ENCODE assay signal across 8 cellular contexts in genomic region chr3:111859061-111859973, GRCh38. TPM values are rescaled to one million over a fixed set of nuclear protein-coding genes. Genes with fewer than 3 reads are reported as not detected.
DNase-seq lines count a peak whose midpoint lies in the region; ATAC-seq and TF ChIP-seq lines count a peak whose summit lies in the region.

PHLDB2 (plus strand) TSS chr3:111859265; CDS start chr3:111884078, 24,813 bp downstream.

- H3K4me1 ChIP-seq in CD4-positive, CD25-positive, alpha-beta regulatory T cell (ENCODE audit: control insufficient read depth, insufficient read depth, low read length, poor library complexity, severe bottlenecking), result peaks cover 17% of the 10 kb centered on the region
- H3K4me1 ChIP-seq in GM23248 (ENCODE audit: insufficient read depth), result peaks cover 34% of the 10 kb centered on the region

- peaks cover 3% of the 10 kb centered on the region for H3K27me3 ChIP-seq in CD4-positive, CD25-positive, alpha-beta regulatory T cell (ENCODE audit: control insufficient read depth, insufficient read depth, low read length)
- no peaks in the 10 kb centered on the region for H3K27me3 ChIP-seq in GM23248 (replicated peaks; ENCODE audit: insufficient read depth)

- H3K4me3 Mint-ChIP-seq in CD4-positive, CD25-positive, alpha-beta regulatory T cell, result peak within 1 kb of the TSS; percentile 89 to 99 (median 94)
- peak within 1 kb of the TSS; percentile 92 for H3K4me3 Mint-ChIP-seq in activated CD8-positive, alpha-beta T cell treated with anti-CD3 and anti-CD28 coated beads for 36 hours
- H3K4me3 Mint-ChIP-seq in memory B cell, result peak within 1 kb of the TSS; percentile 92

- H3K9me3 Mint-ChIP-seq in CD4-positive, CD25-positive, alpha-beta regulatory T cell, result peaks cover 0 to 2% (median 0%) of the 10 kb centered on the region in 7 donors
- no peaks in the 10 kb centered on the region for H3K9me3 Mint-ChIP-seq in activated CD8-positive, alpha-beta T cell treated with anti-CD3 and anti-CD28 coated beads for 36 hours
- no peaks in the 10 kb centered on the region for H3K9me3 Mint-ChIP-seq in memory B cell

- H3K9ac ChIP-seq in GM23248, result peak within 1 kb of the TSS; percentile 97

- H3K4me3 ChIP-seq in CD4-positive, CD25-positive, alpha-beta regulatory T cell (ENCODE audit: low read depth, low read length), result peak within 1 kb of the TSS; percentile 90
- H3K4me3 ChIP-seq in GM23248, result peak within 1 kb of the TSS; percentile 81

- H3K27me3 Mint-ChIP-seq in CD4-positive, CD25-positive, alpha-beta regulatory T cell, result peaks cover 63% of the 10 kb centered on the region
- peaks cover 22% of the 10 kb centered on the region for H3K27me3 Mint-ChIP-seq in activated CD8-positive, alpha-beta T cell treated with anti-CD3 and anti-CD28 coated beads for 36 hours
- peaks cover 14% of the 10 kb centered on the region for H3K27me3 Mint-ChIP-seq in memory B cell

- in situ Hi-C loops in GM23248 (cut with MboI), result no loop called here

- H3F3A ChIP-seq in GM23248 (ENCODE audit: insufficient read depth), result peaks cover 36% of the 10 kb centered on the region

- peak within 1 kb of the TSS; percentile 66 for H3K27ac ChIP-seq in CD4-positive, CD25-positive, alpha-beta regulatory T cell (ENCODE audit: insufficient read depth, low read length, poor library complexity, severe bottlenecking)
- peak within 1 kb of the TSS; percentile 95 for H3K27ac ChIP-seq in GM23248

- POLR2A ChIA-PET in activated CD8-positive, alpha-beta T cell treated with anti-CD3 and anti-CD28 coated beads for 36 hours (lab: Charles Lee), result interaction anchor here (0.6 to 1.2 kb wide), 4 partner anchors 10 to 1431 kb away, joined by 3 read pairs; no protein-coding TSS in a partner anchor

- H2AFZ ChIP-seq in GM23248, result peak within 1 kb of the TSS; percentile 64

- peak within 1 kb of the TSS; percentile 87 for H3K4me2 ChIP-seq in GM23248 (ENCODE audit: unreplicated experiment)

- peaks cover 38% of the 10 kb centered on the region for H3K79me2 ChIP-seq in GM23248 (ENCODE audit: insufficient read depth)

- no peaks in the 10 kb centered on the region for H3K9me2 ChIP-seq in GM23248 (ENCODE audit: insufficient read depth)

- CTCF ChIA-PET in activated CD8-positive, alpha-beta T cell treated with anti-CD3 and anti-CD28 coated beads for 36 hours (lab: Charles Lee), result interaction anchor here (0.7 to 3.6 kb wide), 23 partner anchors 10 to 189 kb away, joined by 3 to 58 read pairs (median 4); partner anchors contain the start of gene ABHD10

- 1% methylated on average over 54 to 60 of the region's 78 CpGs for WGBS in GM23248 (ENCODE audit: low coverage in 1 of 2, low lambda C conversion rate in 2 of 2, missing lambda C conversion rate in 2 of 2), 2 experiments

- peak; percentile 35 to 55 (median 40) for DNase-seq in CD4-positive, CD25-positive, alpha-beta regulatory T cell
- DNase-seq in GM23248, result peak; percentile 91
- DNase-seq in NCI-H2196 treated with DMSO at 0.1 percent for 48 hours (lab: John Stamatoyannopoulos, UW; ENCODE audit: unreplicated experiment), result peak; percentile 21
- DNase-seq in activated CD8-positive, alpha-beta T cell treated with anti-CD3 and anti-CD28 coated beads for 36 hours, result peak; percentile 79
- peak; percentile 94 for DNase-seq in ecto neural progenitor cell (ENCODE audit: low spot score)
- peak; percentile 30 to 46 for DNase-seq in memory B cell (ENCODE audit: low spot score in 2 of 2)
- DNase-seq in stimulated activated CD8-positive, alpha-beta memory T cell treated with anti-CD3 and anti-CD28 coated beads, Interleukin-15, amount 100 ng/mL, for 4 hours (ENCODE audit: low read depth in 2 of 2), result peak; percentile 36 to 59
- DNase-seq in NOMO-1 treated with dmso at 0.1 percent for 144 hours (lab: John Stamatoyannopoulos, UW; ENCODE audit: unreplicated experiment), result no peak

- H3K4me1 Mint-ChIP-seq in CD4-positive, CD25-positive, alpha-beta regulatory T cell, result peaks cover 10 to 37% (median 13%) of the 10 kb centered on the region in 4 donors
- peaks cover 7% of the 10 kb centered on the region for H3K4me1 Mint-ChIP-seq in activated CD8-positive, alpha-beta T cell treated with anti-CD3 and anti-CD28 coated beads for 36 hours (ENCODE audit: low read depth)
- peaks cover 4% of the 10 kb centered on the region for H3K4me1 Mint-ChIP-seq in memory B cell

- no peaks in the 10 kb centered on the region for H3K36me3 ChIP-seq in CD4-positive, CD25-positive, alpha-beta regulatory T cell (ENCODE audit: control insufficient read depth, insufficient read depth, low read length)
- no peaks in the 10 kb centered on the region for H3K36me3 ChIP-seq in GM23248 (ENCODE audit: low read depth)

- H3K36me3 Mint-ChIP-seq in CD4-positive, CD25-positive, alpha-beta regulatory T cell, result no peaks in the 10 kb centered on the region
- no peaks in the 10 kb centered on the region for H3K36me3 Mint-ChIP-seq in activated CD8-positive, alpha-beta T cell treated with anti-CD3 and anti-CD28 coated beads for 36 hours (ENCODE audit: low read depth)
- H3K36me3 Mint-ChIP-seq in memory B cell, result peaks cover 2% of the 10 kb centered on the region

- H3K27ac Mint-ChIP-seq in CD4-positive, CD25-positive, alpha-beta regulatory T cell, result peak within 1 kb of the TSS in 2 of 3 donors; percentile 87 to 88
- H3K27ac Mint-ChIP-seq in activated CD8-positive, alpha-beta T cell treated with anti-CD3 and anti-CD28 coated beads for 36 hours, result peak within 1 kb of the TSS; percentile 57
- H3K27ac Mint-ChIP-seq in memory B cell, result peak within 1 kb of the TSS; percentile 78

- intact Hi-C loops in activated CD8-positive, alpha-beta T cell treated with anti-CD3 and anti-CD28 coated beads for 36 hours (cut with micrococcal nuclease), result no loop called here

- no peaks in the 10 kb centered on the region for H3K9me3 ChIP-seq in CD4-positive, CD25-positive, alpha-beta regulatory T cell (ENCODE audit: control insufficient read depth in 2 of 2, low read length in 2 of 2)
- no peaks in the 10 kb centered on the region for H3K9me3 ChIP-seq in GM23248 (ENCODE audit: low read depth)

- H4K20me1 ChIP-seq in GM23248 (ENCODE audit: insufficient read depth), result no peaks in the 10 kb centered on the region

- peak; percentile 52 to 54 for ATAC-seq in CD4-positive, CD25-positive, alpha-beta regulatory T cell (ENCODE audit: low read depth in 2 of 2)
- ATAC-seq in activated CD8-positive, alpha-beta T cell treated with anti-CD3 and anti-CD28 coated beads for 36 hours, result peak; percentile 83
- peak; percentile 51 for ATAC-seq in memory B cell (ENCODE audit: low read depth)

- no peak for TF ChIP-seq CTCF in activated CD8-positive, alpha-beta T cell treated with anti-CD3 and anti-CD28 coated beads for 36 hours (IDR thresholded peaks at IDR 0.05)

RNA-seq across cellular contexts. Expression of gene PHLDB2, which starts in this region (rescaled TPM):
- 5.9 TPM for total RNA-seq in CD4-positive, CD25-positive, alpha-beta regulatory T cell
- polyA plus RNA-seq in CD4-positive, CD25-positive, alpha-beta regulatory T cell, result 1 to 10 TPM; 1.6 to 2.3 (median 1.9) TPM
- total RNA-seq in GM23248 (2014; rRNA removed; shearing (Covaris generic)), result 60.6 and 63.9 TPM in 2 replicates
- 53.3 and 55.6 TPM in 2 replicates for polyA plus RNA-seq in GM23248 (2016; fragmentation: Nextera tagmentation; extraction: Ambion mirVana)
- total RNA-seq in activated CD8-positive, alpha-beta T cell treated with anti-CD3 and anti-CD28 coated beads for 36 hours, result 1 to 10 TPM; 1.2 to 2.4 TPM

Comparison
In these comparisons a context has a peak if more than half of its experiments do, and no peak if none do; other contexts are left out.
1. RNA of gene PHLDB2 (polyA plus RNA-seq): 53.3 to 55.6 TPM in GM23248; 1.6 to 2.3 TPM in CD4-positive, CD25-positive, alpha-beta regulatory T cell; every median in the first group is over 10 times any median in the second.
2. Peak in every context shown above with its lines, with median percentiles within 50 percentile points of each other: ATAC-seq, H3K27ac Mint-ChIP-seq and H3K4me3 Mint-ChIP-seq.